Comparison of ENCODE assay signal across 8 cellular contexts in genomic region chr19:2456301-2456570, GRCh38. TPM values are rescaled to one million over a fixed set of nuclear protein-coding genes. Genes with fewer than 3 reads are reported as not detected.
A peak's percentile ranks its signal among the peaks of the same experiment; 100 is the strongest.
DNase-seq lines count a peak whose midpoint lies in the region; ATAC-seq and TF ChIP-seq lines count a peak whose summit lies in the region.

No MANE protein-coding gene starts in this region.

- DNase-seq in CD14-positive monocyte (ENCODE audit: low spot score), result no peak
- peak in 1 of 7 donors; percentile 52 for DNase-seq in adrenal gland
- peak in 1 of 2 donors; percentile 86 for DNase-seq in upper lobe of left lung
- no peak for DNase-seq in NCI-H748 treated with DMSO at 0.1 percent for 48 hours (lab: John Stamatoyannopoulos, UW)
- no peak for DNase-seq in EL

- peak; percentile 23 for ATAC-seq in HG02840 (IDR thresholded peaks at IDR 0.05; ENCODE audit: low FRiP score, unreplicated experiment)
- peak in 1 of 2 donors; percentile 5 for ATAC-seq in upper lobe of left lung (ENCODE audit: low FRiP score in 2 of 2)
- ATAC-seq in GM18517 (IDR thresholded peaks at IDR 0.05; ENCODE audit: unreplicated experiment), result no peak

- TF ChIP-seq POLR2A in adrenal gland (IDR thresholded peaks at IDR 0.05), result no peak
- no peak for TF ChIP-seq POLR2A in upper lobe of left lung (IDR thresholded peaks at IDR 0.05)

- H3K27me3 ChIP-seq in adrenal gland, result no peaks in the 10 kb centered on the region
- H3K27me3 ChIP-seq in liver (ENCODE audit: control insufficient read depth in 4 of 4, insufficient read depth in 4 of 4, low read length in 3 of 4), result no peaks in the 10 kb centered on the region
- no peaks in the 10 kb centered on the region for H3K27me3 ChIP-seq in upper lobe of left lung

- no peak for TF ChIP-seq EP300 in upper lobe of left lung (IDR thresholded peaks at IDR 0.05)

- intact Hi-C loops in CD14-positive monocyte (cut with micrococcal nuclease) (loop anchor here in 1 of 2 donors (2.0 kb wide), 1 partner anchor 29 kb away; the partner anchor contains the start of gene TIMM13), adrenal gland (cut with DNase I) (no loop called here)

- peaks cover 0 to 2% (median 0%) of the 10 kb centered on the region in 7 donors for H3K9me3 Mint-ChIP-seq in CD14-positive monocyte

- H3K27ac ChIP-seq in adrenal gland (peak overlapping the region in 2 of 5 donors; percentile 9 to 72), liver (ENCODE audit: low read depth in 1 of 2, low read length in 2 of 2) (no peak overlapping the region), upper lobe of left lung (peak overlapping the region in 3 of 4 donors; percentile 40 to 85 (median 63))

- TF ChIP-seq CTCF in CD14-positive monocyte (IDR thresholded peaks at IDR 0.05) (no peak), adrenal gland (IDR thresholded peaks at IDR 0.05) (no peak), liver (IDR thresholded peaks at IDR 0.05; ENCODE audit: low read depth, low read length, missing input control) (no peak), upper lobe of left lung (IDR thresholded peaks at IDR 0.05) (no peak)

- no peak for TF ChIP-seq RAD21 in liver (IDR thresholded peaks at IDR 0.05)

- H3K9me3 ChIP-seq in adrenal gland (replicated peaks in 1 of 3) (no peaks in the 10 kb centered on the region), liver (ENCODE audit: control insufficient read depth in 4 of 4, low read length in 3 of 4) (no peaks in the 10 kb centered on the region), upper lobe of left lung (no peaks in the 10 kb centered on the region)

- H3K36me3 Mint-ChIP-seq in CD14-positive monocyte, result peaks cover 0 to 10% of the 10 kb centered on the region in 2 donors

- no peaks in the 10 kb centered on the region for H3K36me3 ChIP-seq in adrenal gland (replicated peaks in 1 of 2)
- no peaks in the 10 kb centered on the region for H3K36me3 ChIP-seq in liver (ENCODE audit: control insufficient read depth in 4 of 4, insufficient read depth in 3 of 4, low read depth in 1 of 4, low read length in 3 of 4)
- H3K36me3 ChIP-seq in upper lobe of left lung, result peaks cover 0 to 3% (median 0%) of the 10 kb centered on the region in 4 donors

- H3K27ac Mint-ChIP-seq in CD14-positive monocyte, result peak overlapping the region in 5 of 7 donors; percentile 64 to 89 (median 84)

- peaks cover 28% of the 10 kb centered on the region for H3K4me1 Mint-ChIP-seq in CD14-positive monocyte

- H3K9ac ChIP-seq in liver (ENCODE audit: low read depth in 1 of 2, low read length in 2 of 2), result peak overlapping the region; percentile 39 to 60

- peaks cover 0 to 2% (median 0%) of the 10 kb centered on the region in 3 donors for H3K27me3 Mint-ChIP-seq in CD14-positive monocyte (ENCODE audit: low read depth in 3 of 3)

- H3K4me3 ChIP-seq in adrenal gland, result peak overlapping the region; percentile 40 to 99 (median 50)
- H3K4me3 ChIP-seq in liver (ENCODE audit: low read depth in 1 of 3, low read length in 3 of 3), result peak overlapping the region; percentile 63 to 98 (median 78)
- H3K4me3 ChIP-seq in upper lobe of left lung, result peak overlapping the region; percentile 86 to 100 (median 96)

- 0 to 1% (median 0%) methylated on average over 7 to 26 of the region's 26 CpGs; no CpG with 5 or more reads in 1 of the 4 donors for WGBS in adrenal gland, 4 donors
- 1% methylated on average over 26 of the region's 26 CpGs for WGBS in liver
- 0% methylated on average over 4 of the region's 26 CpGs; no CpG with 5 or more reads in 1 of the 2 donors for WGBS in upper lobe of left lung, 2 donors

- H3K4me1 ChIP-seq in adrenal gland (replicated peaks in 1 of 2), result peaks cover 12 to 15% of the 10 kb centered on the region in 2 donors
- H3K4me1 ChIP-seq in liver (ENCODE audit: control insufficient read depth in 4 of 4, insufficient read depth in 4 of 4, low read length in 3 of 4), result peaks cover 5 to 23% (median 17%) of the 10 kb centered on the region in 4 donors
- peaks cover 9 to 23% (median 15%) of the 10 kb centered on the region in 4 donors for H3K4me1 ChIP-seq in upper lobe of left lung

- peak overlapping the region; percentile 88 to 89 for H3K4me3 Mint-ChIP-seq in CD14-positive monocyte

TF ChIP-seq in liver, 16 proteins besides CTCF, POLR2A, EP300 and RAD21:
- TF ChIP-seq FOXA2 (IDR thresholded peaks at IDR 0.05) (no peak), EGR1 (IDR thresholded peaks at IDR 0.05; ENCODE audit: low read depth in 2 of 2) (no peak), HNF4A (conservative IDR thresholded peaks at IDR 0.05) (no peak), RXRA (IDR thresholded peaks at IDR 0.05) (no peak), FOXA1 (IDR thresholded peaks at IDR 0.05) (no peak), SP1 (IDR thresholded peaks at IDR 0.05) (no peak)
- TF ChIP-seq, protein P1, sequence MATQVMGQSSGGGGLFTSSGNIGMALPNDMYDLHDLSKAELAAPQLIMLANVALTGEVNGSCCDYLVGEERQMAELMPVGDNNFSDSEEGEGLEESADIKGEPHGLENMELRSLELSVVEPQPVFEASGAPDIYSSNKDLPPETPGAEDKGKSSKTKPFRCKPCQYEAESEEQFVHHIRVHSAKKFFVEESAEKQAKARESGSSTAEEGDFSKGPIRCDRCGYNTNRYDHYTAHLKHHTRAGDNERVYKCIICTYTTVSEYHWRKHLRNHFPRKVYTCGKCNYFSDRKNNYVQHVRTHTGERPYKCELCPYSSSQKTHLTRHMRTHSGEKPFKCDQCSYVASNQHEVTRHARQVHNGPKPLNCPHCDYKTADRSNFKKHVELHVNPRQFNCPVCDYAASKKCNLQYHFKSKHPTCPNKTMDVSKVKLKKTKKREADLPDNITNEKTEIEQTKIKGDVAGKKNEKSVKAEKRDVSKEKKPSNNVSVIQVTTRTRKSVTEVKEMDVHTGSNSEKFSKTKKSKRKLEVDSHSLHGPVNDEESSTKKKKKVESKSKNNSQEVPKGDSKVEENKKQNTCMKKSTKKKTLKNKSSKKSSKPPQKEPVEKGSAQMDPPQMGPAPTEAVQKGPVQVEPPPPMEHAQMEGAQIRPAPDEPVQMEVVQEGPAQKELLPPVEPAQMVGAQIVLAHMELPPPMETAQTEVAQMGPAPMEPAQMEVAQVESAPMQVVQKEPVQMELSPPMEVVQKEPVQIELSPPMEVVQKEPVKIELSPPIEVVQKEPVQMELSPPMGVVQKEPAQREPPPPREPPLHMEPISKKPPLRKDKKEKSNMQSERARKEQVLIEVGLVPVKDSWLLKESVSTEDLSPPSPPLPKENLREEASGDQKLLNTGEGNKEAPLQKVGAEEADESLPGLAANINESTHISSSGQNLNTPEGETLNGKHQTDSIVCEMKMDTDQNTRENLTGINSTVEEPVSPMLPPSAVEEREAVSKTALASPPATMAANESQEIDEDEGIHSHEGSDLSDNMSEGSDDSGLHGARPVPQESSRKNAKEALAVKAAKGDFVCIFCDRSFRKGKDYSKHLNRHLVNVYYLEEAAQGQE (IDR thresholded peaks at IDR 0.05), result no peak
- TF ChIP-seq, protein P2, sequence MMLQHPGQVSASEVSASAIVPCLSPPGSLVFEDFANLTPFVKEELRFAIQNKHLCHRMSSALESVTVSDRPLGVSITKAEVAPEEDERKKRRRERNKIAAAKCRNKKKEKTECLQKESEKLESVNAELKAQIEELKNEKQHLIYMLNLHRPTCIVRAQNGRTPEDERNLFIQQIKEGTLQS (IDR thresholded peaks at IDR 0.05), result no peak

RNA-seq across cellular contexts. Expression of gene LMNB2, which starts 0.5 kb away (rescaled TPM):
- polyA plus RNA-seq in CD14-positive monocyte (1 to 10 TPM; 2.3 to 4.2 TPM), adrenal gland (10 to 100 TPM in 2 of 3 donors, 1 to 10 TPM in 1; 8.8 to 24.9 (median 16.1) TPM), liver (1 to 10 TPM in 1 of 2 donors, under 1 TPM in 1; 0.97 to 6.2 TPM)
- total RNA-seq in adrenal gland (10 to 100 TPM; 13.0 to 27.2 (median 20.3) TPM), liver (10 to 100 TPM in 1 of 2 donors, 1 to 10 TPM in 1; 5.6 to 38.5 TPM), upper lobe of left lung (10 to 100 TPM; 15.7 to 49.7 (median 28.2) TPM)

RNA-seq across cellular contexts. Expression of gene GADD45B, which starts 19.7 kb away (rescaled TPM):
- 10 to 100 TPM; 67.4 to 76.2 TPM for polyA plus RNA-seq in CD14-positive monocyte
- total RNA-seq in adrenal gland, result 100 to 1,000 TPM in 2 of 8 donors, 10 to 100 TPM in 6; 47.0 to 119 (median 74.2) TPM
- polyA plus RNA-seq in adrenal gland, result 100 to 1,000 TPM in 1 of 3 donors, 10 to 100 TPM in 2; 18.3 to 132 (median 81.2) TPM
- 10 to 100 TPM; 11.6 to 81.3 TPM for total RNA-seq in liver
- 10 to 100 TPM; 83.4 to 86.3 TPM for polyA plus RNA-seq in liver
- 100 to 1,000 TPM in 4 of 6 donors, 10 to 100 TPM in 2; 93.2 to 247 (median 139) TPM for total RNA-seq in upper lobe of left lung

RNA-seq across cellular contexts. Expression of gene TIMM13, which starts 28.9 kb away (rescaled TPM):
- polyA plus RNA-seq in CD14-positive monocyte, result 10 to 100 TPM; 72.4 to 89.3 TPM
- total RNA-seq in adrenal gland, result 100 to 1,000 TPM in 4 of 8 donors, 10 to 100 TPM in 4; 59.6 to 184 (median 96.8) TPM
- polyA plus RNA-seq in adrenal gland, result 10 to 100 TPM; 32.7 to 96.0 (median 80.1) TPM
- 10 to 100 TPM; 21.6 to 28.0 TPM for total RNA-seq in liver
- polyA plus RNA-seq in liver, result 100 to 1,000 TPM in 1 of 2 donors, 10 to 100 TPM in 1; 58.8 to 137 TPM
- 10 to 100 TPM; 26.2 to 82.3 (median 40.0) TPM for total RNA-seq in upper lobe of left lung

Comparison
In these comparisons a context has a peak if more than half of its experiments do, and no peak if none do; other contexts are left out.
1. H3K27ac ChIP-seq: peak in upper lobe of left lung (3 of 4); none in liver (0 of 2).
2. Peak in every context shown above with its lines, with median percentiles within 50 percentile points of each other: H3K4me3 ChIP-seq.